Comparison of ENCODE assay signal across 11 cellular contexts in genomic region chr2:177275671-177276070, GRCh38. TPM values are rescaled to one million over a fixed set of nuclear protein-coding genes. Genes with fewer than 3 reads are reported as not detected.
A peak's percentile ranks its signal among the peaks of the same experiment; 100 is the strongest.
DNase-seq lines count a peak whose midpoint lies in the region; ATAC-seq and TF ChIP-seq lines count a peak whose summit lies in the region.
"Had no signal": no experiment of that assay in that cellular context is flagged by ENCODE, and none has a peak within 500 bp of the region (broad histone marks: within the 10 kb centered on the region; RNA-seq: fewer than 3 reads in every experiment).

No MANE protein-coding gene starts in this region.

- no peak for TF ChIP-seq CTCF in HEK293 (tag by site-specific recombination; IDR thresholded peaks at IDR 0.05)
- no peak for TF ChIP-seq CTCF in astrocyte of the cerebellum (IDR thresholded peaks at IDR 0.05; ENCODE audit: low read depth, low read length, missing control alignments)
- TF ChIP-seq CTCF in gastroesophageal sphincter (IDR thresholded peaks at IDR 0.05), result no peak
- no peak for TF ChIP-seq CTCF in GM13976 (IDR thresholded peaks at IDR 0.05; ENCODE audit: borderline replicate concordance, control extremely low read depth, extremely low read depth, insufficient read depth, missing control alignments)

- H3K36me3 ChIP-seq in HEK293 (ENCODE audit: control insufficient read depth in 2 of 2, insufficient read depth in 1 of 2, low read length in 2 of 2), result no peaks in the 10 kb centered on the region
- no peaks in the 10 kb centered on the region for H3K36me3 ChIP-seq in gastroesophageal sphincter
- H3K36me3 ChIP-seq: lower lobe of right lung had no signal

- in situ Hi-C loops in astrocyte of the cerebellum (cut with HindIII; ENCODE audit: low sequenced_read_pairs), result no loop called here
- in situ Hi-C loops in GM13976 (cut with MboI; ENCODE audit: low sequenced_read_pairs, unreplicated experiment), result no loop called here

- ATAC-seq in gastroesophageal sphincter (no peak), HG03159 (IDR thresholded peaks at IDR 0.05; ENCODE audit: unreplicated experiment) (no peak), GM21825 (IDR thresholded peaks at IDR 0.05; ENCODE audit: unreplicated experiment) (no peak), GM21723 (IDR thresholded peaks at IDR 0.05; ENCODE audit: unreplicated experiment) (no peak)
- ATAC-seq: lower lobe of right lung had no signal

- DNase-seq in astrocyte of the cerebellum (ENCODE audit: low read depth) (peak; percentile 38), GM13976 (ENCODE audit: low spot score) (no peak)
- DNase-seq: effector CD4-positive, alpha-beta T cell; lower lobe of right lung; NCI-H526 had no signal

- 8 to 39% methylated on average over 5 of the region's 5 CpGs for WGBS in gastroesophageal sphincter (ENCODE audit: low coverage in 1 of 2), 2 donors

- no peak for TF ChIP-seq EP300 in gastroesophageal sphincter (IDR thresholded peaks at IDR 0.05)

- H3K27ac ChIP-seq in HEK293 (ENCODE audit: extremely low read depth, low read depth, low read length) (no peak overlapping the region), gastroesophageal sphincter (peak overlapping the region; percentile 35 to 77 (median 58)), skin epidermis (peak overlapping the region in 11 of 21 experiments; percentile 11 to 74 (median 21))
- H3K27ac ChIP-seq: lower lobe of right lung had no signal

- CTCF ChIA-PET in HEK293 (lab: Yijun Ruan, JAX), result no interaction called here

- H3K9me3 ChIP-seq in HEK293 (ENCODE audit: control insufficient read depth, insufficient read depth, low read depth, low read length) (no peaks in the 10 kb centered on the region), gastroesophageal sphincter (no peaks in the 10 kb centered on the region)
- H3K9me3 ChIP-seq: lower lobe of right lung had no signal

- TF ChIP-seq POLR2A in gastroesophageal sphincter (IDR thresholded peaks at IDR 0.05), result no peak

- peaks cover 13% of the 10 kb centered on the region for H3K4me1 ChIP-seq in HEK293 (ENCODE audit: control insufficient read depth, insufficient read depth, low read length)
- H3K4me1 ChIP-seq in gastroesophageal sphincter, result peaks cover 0 to 27% (median 3%) of the 10 kb centered on the region in 3 donors
- H3K4me1 ChIP-seq: lower lobe of right lung had no signal

- no peaks in the 10 kb centered on the region for H3K27me3 ChIP-seq in gastroesophageal sphincter

- POLR2A ChIA-PET in HEK293 (lab: Yijun Ruan, JAX), result no interaction called here

- H3K4me3 ChIP-seq in HEK293 (ENCODE audit: low read depth, low read length), result no peak overlapping the region
- no peak overlapping the region for H3K4me3 ChIP-seq in astrocyte of the cerebellum (ENCODE audit: low read depth, low read length)
- peak overlapping the region in 1 of 2 donors; percentile 0 for H3K4me3 ChIP-seq in gastroesophageal sphincter
- no peak overlapping the region for H3K4me3 ChIP-seq in skin epidermis
- H3K4me3 ChIP-seq: lower lobe of right lung had no signal

TF ChIP-seq in HEK293, 187 proteins besides CTCF, POLR2A, EP300 and RAD21:
- TF ChIP-seq ZNF157 (tag by site-specific recombination; IDR thresholded peaks at IDR 0.05), result no peak
- no peak for TF ChIP-seq ZNF830 (tag by site-specific recombination; IDR thresholded peaks at IDR 0.05; ENCODE audit: low read depth)
- 0 out of 2 replicates have a peak, but pooled peaks have one; percentile 15 for TF ChIP-seq ZNF600 (tag by site-specific recombination; IDR thresholded peaks at IDR 0.05)

RNA-seq across cellular contexts. Expression of gene NFE2L2, which starts 11.1 kb away (rescaled TPM):
- total RNA-seq in gastroesophageal sphincter, result 100 to 1,000 TPM in 1 of 4 donors, 10 to 100 TPM in 3; 55.5 to 111 (median 89.2) TPM
